ENCODE assay signal across 21 cellular contexts in genomic region chr11:77865805-77866204, GRCh38. TPM values are rescaled to one million over a fixed set of nuclear protein-coding genes. Genes with fewer than 3 reads are reported as not detected.
A peak's percentile ranks its signal among the peaks of the same experiment; 100 is the strongest.
DNase-seq lines count a peak whose midpoint lies in the region; ATAC-seq, FAIRE-seq and TF ChIP-seq lines count a peak whose summit lies in the region.
"Had no signal": no experiment of that assay in that cellular context is flagged by ENCODE, and none has a peak within 500 bp of the region (broad histone marks: within the 10 kb centered on the region; RNA-seq: fewer than 3 reads in every experiment).

No MANE protein-coding gene starts in this region.

- H3K4me1 ChIP-seq in GM23248 (ENCODE audit: insufficient read depth), result peaks cover 14% of the 10 kb centered on the region
- H3K4me1 ChIP-seq in astrocyte (ENCODE audit: insufficient read depth, low read length), result peaks cover 5% of the 10 kb centered on the region
- H3K4me1 ChIP-seq in tibial nerve, result peaks cover 0 to 17% (median 4%) of the 10 kb centered on the region in 4 donors
- H3K4me1 ChIP-seq: BLaER1, tibial artery had no signal

- no peaks in the 10 kb centered on the region for H3K9me3 Mint-ChIP-seq in astrocyte (ENCODE audit: unreplicated experiment)
- H3K9me3 Mint-ChIP-seq in activated T-cell treated with anti-CD3 and anti-CD28 coated beads, Interleukin-2, amount 50 U/mL, for 4 hours, result no peaks in the 10 kb centered on the region
- H3K9me3 Mint-ChIP-seq: activated naive CD4-positive, alpha-beta T cell treated with anti-CD3 and anti-CD28 coated beads, Interleukin-2, amount 10 ng/mL, durations not matched to agents 7 days and 5 days; stimulated activated memory B cell treated with anti-CD40 and anti-IgM and Interleukin-4, amounts not matched to agents 10 μg/mL and 1 μg/mL and 100 μg/mL, for 72 hours had no signal

- H3K36me3 ChIP-seq in GM23248 (ENCODE audit: low read depth) (no peaks in the 10 kb centered on the region), astrocyte (ENCODE audit: insufficient read depth, low read length) (peaks cover 6% of the 10 kb centered on the region), tibial nerve (peaks cover 0 to 54% (median 6%) of the 10 kb centered on the region in 3 donors)

- H3K27ac Mint-ChIP-seq in astrocyte (ENCODE audit: unreplicated experiment), result peak overlapping the region; percentile 20
- H3K27ac Mint-ChIP-seq: activated naive CD4-positive, alpha-beta T cell treated with anti-CD3 and anti-CD28 coated beads, Interleukin-2, amount 10 ng/mL, durations not matched to agents 7 days and 5 days; stimulated activated memory B cell treated with anti-CD40 and anti-IgM and Interleukin-4, amounts not matched to agents 10 μg/mL and 1 μg/mL and 100 μg/mL, for 72 hours had no signal

- 6 to 19% methylated on average over 1 of the region's 1 CpG for WGBS in GM23248 (ENCODE audit: low coverage in 1 of 2, low lambda C conversion rate in 2 of 2, missing lambda C conversion rate in 2 of 2), 2 experiments
- 60 to 62% methylated on average over 1 of the region's 1 CpG for WGBS in tibial nerve, 2 donors

- H3K9me3 ChIP-seq in GM23248 (ENCODE audit: low read depth), result no peaks in the 10 kb centered on the region
- no peaks in the 10 kb centered on the region for H3K9me3 ChIP-seq in astrocyte (ENCODE audit: insufficient read depth, low read depth, low read length)
- H3K9me3 ChIP-seq in tibial nerve, result no peaks in the 10 kb centered on the region
- H3K9me3 ChIP-seq: BLaER1, gastroesophageal sphincter, neutrophil, tibial artery had no signal

- no peak for TF ChIP-seq POLR2A in tibial nerve (IDR thresholded peaks at IDR 0.05)

- no peak for TF ChIP-seq CTCF in astrocyte (IDR thresholded peaks at IDR 0.05; ENCODE audit: insufficient read depth, low read depth, low read length)
- no peak for TF ChIP-seq CTCF in tibial nerve (IDR thresholded peaks at IDR 0.05)

- no peaks in the 10 kb centered on the region for H3K27me3 Mint-ChIP-seq in astrocyte (ENCODE audit: low read depth, unreplicated experiment)
- no peaks in the 10 kb centered on the region for H3K27me3 Mint-ChIP-seq in activated T-cell treated with anti-CD3 and anti-CD28 coated beads, Interleukin-2, amount 50 U/mL, for 4 hours (ENCODE audit: low read depth)
- H3K27me3 Mint-ChIP-seq: activated naive CD4-positive, alpha-beta T cell treated with anti-CD3 and anti-CD28 coated beads, Interleukin-2, amount 10 ng/mL, durations not matched to agents 7 days and 5 days; stimulated activated memory B cell treated with anti-CD40 and anti-IgM and Interleukin-4, amounts not matched to agents 10 μg/mL and 1 μg/mL and 100 μg/mL, for 72 hours had no signal

- H4K20me1 ChIP-seq in GM23248 (ENCODE audit: insufficient read depth) (no peaks in the 10 kb centered on the region), astrocyte (ENCODE audit: insufficient read depth, low read length) (no peaks in the 10 kb centered on the region)
- H4K20me1 ChIP-seq: BLaER1 had no signal

- H3F3A ChIP-seq in GM23248 (ENCODE audit: insufficient read depth), result peaks cover 29% of the 10 kb centered on the region

- H2AFZ ChIP-seq in GM23248, result 0 out of 2 replicates have a peak overlapping the region, but pooled peaks have one; percentile 36
- no peak overlapping the region for H2AFZ ChIP-seq in astrocyte (ENCODE audit: low read depth, low read length)

- no peaks in the 10 kb centered on the region for H3K79me2 ChIP-seq in GM23248 (ENCODE audit: insufficient read depth)
- H3K79me2 ChIP-seq in astrocyte (ENCODE audit: insufficient read depth, low read length), result no peaks in the 10 kb centered on the region

- H3K4me2 ChIP-seq in GM23248 (ENCODE audit: unreplicated experiment), result peak overlapping the region; percentile 13
- peak overlapping the region; percentile 1 for H3K4me2 ChIP-seq in astrocyte (ENCODE audit: low read length)
- H3K4me2 ChIP-seq: BLaER1 had no signal

- H3K27ac ChIP-seq in GM23248, result peak overlapping the region; percentile 28; the same call in 1 of the 2 replicates
- no peak overlapping the region for H3K27ac ChIP-seq in astrocyte (ENCODE audit: low read depth, low read length)
- peak overlapping the region in 1 of 4 donors; percentile 22 for H3K27ac ChIP-seq in tibial nerve
- H3K27ac ChIP-seq: BLaER1, neutrophil, tibial artery had no signal

- no peak for TF ChIP-seq EP300 in tibial nerve (IDR thresholded peaks at IDR 0.05)

- H3K9ac ChIP-seq in GM23248, result peak overlapping the region; percentile 22
- no peak overlapping the region for H3K9ac ChIP-seq in astrocyte (ENCODE audit: low read length)
- H3K9ac ChIP-seq: BLaER1 had no signal

- H3K4me3 Mint-ChIP-seq in astrocyte (ENCODE audit: unreplicated experiment), result no peak overlapping the region
- no peak overlapping the region for H3K4me3 Mint-ChIP-seq in activated T-cell treated with anti-CD3 and anti-CD28 coated beads, Interleukin-2, amount 50 U/mL, for 4 hours
- H3K4me3 Mint-ChIP-seq: activated naive CD4-positive, alpha-beta T cell treated with anti-CD3 and anti-CD28 coated beads, Interleukin-2, amount 10 ng/mL, durations not matched to agents 7 days and 5 days; stimulated activated memory B cell treated with anti-CD40 and anti-IgM and Interleukin-4, amounts not matched to agents 10 μg/mL and 1 μg/mL and 100 μg/mL, for 72 hours had no signal

- in situ Hi-C loops in GM23248 (cut with MboI), result no loop called here

- no peak for FAIRE-seq in astrocyte (lab: Jason Lieb, UNC)
- FAIRE-seq: GM12878 had no signal

- H3K4me3 ChIP-seq in GM23248, result no peak overlapping the region
- H3K4me3 ChIP-seq in astrocyte (ENCODE audit: insufficient read depth, low read depth, low read length), result no peak overlapping the region
- no peak overlapping the region for H3K4me3 ChIP-seq in tibial nerve
- H3K4me3 ChIP-seq: BLaER1, gastroesophageal sphincter, GM12878, tibial artery had no signal

- DNase-seq in GM23248 (peak; percentile 46), astrocyte (ENCODE audit: low read depth) (peak; percentile 46), iris pigment epithelial cell (ENCODE audit: low read depth) (peak; percentile 25), stromal cell of bone marrow (ENCODE audit: low read depth) (peak; percentile 27), tibial nerve (ENCODE audit: low spot score in 2 of 2) (no peak), DMS 273 treated with DMSO at 0.1 percent for 48 hours (lab: John Stamatoyannopoulos, UW) (no peak)
- DNase-seq in activated T-cell treated with anti-CD3 and anti-CD28 coated beads, Interleukin-2, amount 50 U/mL, for 4 hours, result no peak
- DNase-seq: activated CD4-positive, alpha-beta T cell treated with anti-CD3 and anti-CD28 coated beads, Interleukin-2, amount 50 U/mL, for 48 hours; activated naive CD4-positive, alpha-beta T cell treated with anti-CD3 and anti-CD28 coated beads, Interleukin-2, amount 10 ng/mL, durations not matched to agents 7 days and 5 days; dermis blood vessel endothelial cell; GF-D8; H7; NCI-H524 treated with DMSO at 0.1 percent for 48 hours; RPMI8226; tibial artery had no signal

- H3K4me1 Mint-ChIP-seq in astrocyte (ENCODE audit: low read depth, unreplicated experiment), result peaks cover 9% of the 10 kb centered on the region
- no peaks in the 10 kb centered on the region for H3K4me1 Mint-ChIP-seq in activated T-cell treated with anti-CD3 and anti-CD28 coated beads, Interleukin-2, amount 50 U/mL, for 4 hours (ENCODE audit: low read depth)
- H3K4me1 Mint-ChIP-seq: activated naive CD4-positive, alpha-beta T cell treated with anti-CD3 and anti-CD28 coated beads, Interleukin-2, amount 10 ng/mL, durations not matched to agents 7 days and 5 days; stimulated activated memory B cell treated with anti-CD40 and anti-IgM and Interleukin-4, amounts not matched to agents 10 μg/mL and 1 μg/mL and 100 μg/mL, for 72 hours had no signal

- H3K27me3 ChIP-seq in GM23248 (replicated peaks; ENCODE audit: insufficient read depth) (no peaks in the 10 kb centered on the region), astrocyte (ENCODE audit: insufficient read depth, low read length) (no peaks in the 10 kb centered on the region), tibial nerve (no peaks in the 10 kb centered on the region)
- H3K27me3 ChIP-seq: BLaER1, gastroesophageal sphincter, neutrophil, tibial artery had no signal

- H3K36me3 Mint-ChIP-seq in astrocyte (ENCODE audit: low read depth, unreplicated experiment), result peaks cover 8% of the 10 kb centered on the region
- peaks cover 21% of the 10 kb centered on the region for H3K36me3 Mint-ChIP-seq in activated T-cell treated with anti-CD3 and anti-CD28 coated beads, Interleukin-2, amount 50 U/mL, for 4 hours (ENCODE audit: insufficient read depth)

- ATAC-seq in activated T-cell treated with anti-CD3 and anti-CD28 coated beads, Interleukin-2, amount 50 U/mL, for 4 hours, result no peak
- ATAC-seq: gastroesophageal sphincter; GM12878; left lobe of liver; stimulated activated memory B cell treated with anti-CD40 and anti-IgM and Interleukin-4, amounts not matched to agents 10 μg/mL and 1 μg/mL and 100 μg/mL, for 72 hours had no signal

- H3K9me2 ChIP-seq in GM23248 (ENCODE audit: insufficient read depth), result no peaks in the 10 kb centered on the region

RNA-seq across cellular contexts. Expression of gene AAMDC, which starts 44.9 kb away (rescaled TPM):
- total RNA-seq in GM23248 (2014; rRNA removed; shearing (Covaris generic)), result 7.3 and 8.5 TPM in 2 replicates
- polyA plus RNA-seq in GM23248 (2016; fragmentation: Nextera tagmentation; extraction: Ambion mirVana), result 55.2 and 56.3 TPM in 2 replicates
- total RNA-seq in astrocyte (49.0 and 53.1 TPM in 2 replicates), tibial nerve (10 to 100 TPM; 17.1 to 48.6 (median 27.6) TPM)
- total RNA-seq in activated T-cell treated with anti-CD3 and anti-CD28 coated beads, Interleukin-2, amount 50 U/mL, for 4 hours, result 1 to 10 TPM; 1.8 to 2.4 (median 2.2) TPM

RNA-seq across cellular contexts. Expression of gene RSF1, which starts 45.3 kb away (rescaled TPM):
- total RNA-seq in GM23248 (2014; rRNA removed; shearing (Covaris generic)), result 39.0 and 41.9 TPM in 2 replicates
- polyA plus RNA-seq in GM23248 (2016; fragmentation: Nextera tagmentation; extraction: Ambion mirVana), result 40.6 and 48.2 TPM in 2 replicates
- total RNA-seq in astrocyte (84.0 and 95.9 TPM in 2 replicates), tibial nerve (100 to 1,000 TPM in 1 of 4 donors, 10 to 100 TPM in 3; 69.3 to 127 (median 77.0) TPM)
- total RNA-seq in activated T-cell treated with anti-CD3 and anti-CD28 coated beads, Interleukin-2, amount 50 U/mL, for 4 hours, result 10 to 100 TPM; 37.2 to 46.4 (median 43.3) TPM

Comparison
In these comparisons a context has a peak if more than half of its experiments do, and no peak if none do; other contexts are left out.
1. DNase-seq: peak in GM23248 (single experiment), astrocyte (single experiment), iris pigment epithelial cell (single experiment) and stromal cell of bone marrow (single experiment); none in tibial nerve (0 of 2), activated T-cell treated with anti-CD3 and anti-CD28 coated beads, Interleukin-2, amount 50 U/mL, for 4 hours (single experiment) and DMS 273 treated with DMSO at 0.1 percent for 48 hours (single experiment).